11 cellular contexts compared by ENCODE assay signal in the genomic region with DNA sequence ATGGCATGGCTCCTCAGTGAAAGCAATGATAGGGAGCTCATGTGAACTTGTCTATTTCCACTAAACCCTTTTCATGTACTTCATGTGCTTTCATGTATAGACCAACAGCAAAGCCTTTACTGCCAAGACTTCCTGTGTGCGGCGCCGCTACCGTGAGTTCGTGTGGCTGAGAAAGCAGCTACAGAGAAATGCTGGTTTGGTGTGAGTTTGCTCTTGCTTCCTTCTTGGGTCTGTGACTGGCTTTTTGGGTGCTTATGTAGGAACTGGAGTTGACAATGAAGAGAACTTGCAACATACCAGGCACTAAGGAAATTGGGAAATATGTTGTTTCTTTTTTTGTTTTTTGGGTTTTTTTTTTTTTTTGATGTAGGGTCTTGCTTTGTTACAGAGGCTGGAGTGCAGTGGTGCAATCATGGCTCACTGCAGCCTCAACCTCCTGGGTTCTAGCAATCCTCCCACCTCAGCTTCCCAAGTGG. TPM values are rescaled to one million over a fixed set of nuclear protein-coding genes. Genes with fewer than 3 reads are reported as not detected.
DNase-seq lines count a peak whose midpoint lies in the region; ATAC-seq, FAIRE-seq and TF ChIP-seq lines count a peak whose summit lies in the region.
"Had no signal": no experiment of that assay in that cellular context is flagged by ENCODE, and none has a peak within 500 bp of the region (broad histone marks: within the 10 kb centered on the region; RNA-seq: fewer than 3 reads in every experiment).

No MANE protein-coding gene starts in this region.

- H3K36me3 Mint-ChIP-seq in activated CD4-positive, alpha-beta memory T cell treated with anti-CD3 and anti-CD28 coated beads for 36 hours = peaks cover 18% of the 10 kb centered on the region
- H3K36me3 Mint-ChIP-seq in memory B cell = peaks cover 6% of the 10 kb centered on the region

- DNase-seq in activated CD4-positive, alpha-beta memory T cell treated with anti-CD3 and anti-CD28 coated beads for 36 hours = peak; percentile 71
- DNase-seq in memory B cell (ENCODE audit: low spot score in 2 of 2) = peak in 1 of 2 donors; percentile 30
- DNase-seq in D721Med (ENCODE audit: insufficient read length, low spot score) = no peak
- no peak for DNase-seq in NCI-H1092 (lab: John Stamatoyannopoulos, UW)

- FAIRE-seq in D721Med (lab: Jason Lieb, UNC) = no peak
- FAIRE-seq: K562 had no signal

- H3K4me3 Mint-ChIP-seq in activated CD4-positive, alpha-beta memory T cell treated with anti-CD3 and anti-CD28 coated beads for 36 hours = peak overlapping the region; percentile 57
- H3K4me3 Mint-ChIP-seq in memory B cell = peak overlapping the region; percentile 59

- H3K27ac Mint-ChIP-seq in activated CD4-positive, alpha-beta memory T cell treated with anti-CD3 and anti-CD28 coated beads for 36 hours = peak overlapping the region; percentile 83
- peak overlapping the region; percentile 96 for H3K27ac Mint-ChIP-seq in memory B cell

- peak overlapping the region; percentile 61 for H3K4me3 ChIP-seq in GM12875 (ENCODE audit: low read depth, low read length)
- H3K4me3 ChIP-seq: gastroesophageal sphincter, K562, skin epidermis had no signal

- ATAC-seq in HG03159 (IDR thresholded peaks at IDR 0.05; ENCODE audit: unreplicated experiment) = peak; percentile 44
- peak; percentile 18 for ATAC-seq in memory B cell (ENCODE audit: low read depth)
- ATAC-seq in GM19452 (IDR thresholded peaks at IDR 0.05; ENCODE audit: unreplicated experiment) = no peak
- no peak for ATAC-seq in HG03342 (IDR thresholded peaks at IDR 0.05; ENCODE audit: unreplicated experiment)
- ATAC-seq: gastroesophageal sphincter, K562 had no signal

- POLR2A ChIA-PET in activated CD4-positive, alpha-beta memory T cell treated with anti-CD3 and anti-CD28 coated beads for 36 hours (lab: Charles Lee) = interaction anchor here (0.7 to 1.3 kb wide), 2 partner anchors 12 to 66 kb away, joined by 4 to 5 read pairs; a partner anchor contains a TSS

- H3K27me3 Mint-ChIP-seq in activated CD4-positive, alpha-beta memory T cell treated with anti-CD3 and anti-CD28 coated beads for 36 hours = no peaks in the 10 kb centered on the region
- no peaks in the 10 kb centered on the region for H3K27me3 Mint-ChIP-seq in memory B cell

- CTCF ChIA-PET in activated CD4-positive, alpha-beta memory T cell treated with anti-CD3 and anti-CD28 coated beads for 36 hours (lab: Charles Lee) = interaction anchor here (0.6 to 2.9 kb wide), 6 partner anchors 11 to 123 kb away, joined by 3 to 12 read pairs (median 4); a partner anchor contains a TSS

- H3K9me3 Mint-ChIP-seq in activated CD4-positive, alpha-beta memory T cell treated with anti-CD3 and anti-CD28 coated beads for 36 hours = no peaks in the 10 kb centered on the region
- H3K9me3 Mint-ChIP-seq in memory B cell = no peaks in the 10 kb centered on the region

- TF ChIP-seq CTCF in GM12875 (IDR thresholded peaks at IDR 0.05; ENCODE audit: borderline replicate concordance, insufficient read depth, low read depth, low read length) (no peak), D721Med (IDR thresholded peaks at IDR 0.05; ENCODE audit: insufficient read depth, missing control alignments) (no peak)

- intact Hi-C loops in activated CD4-positive, alpha-beta memory T cell treated with anti-CD3 and anti-CD28 coated beads for 36 hours (cut with micrococcal nuclease) = no loop called here

- peaks cover 48% of the 10 kb centered on the region for H3K4me1 Mint-ChIP-seq in activated CD4-positive, alpha-beta memory T cell treated with anti-CD3 and anti-CD28 coated beads for 36 hours (ENCODE audit: low read depth)
- peaks cover 34% of the 10 kb centered on the region for H3K4me1 Mint-ChIP-seq in memory B cell

RNA-seq across cellular contexts. Expression of a gene that starts 5.7 kb away (rescaled TPM):
- total RNA-seq in activated CD4-positive, alpha-beta memory T cell treated with anti-CD3 and anti-CD28 coated beads for 36 hours = 10 to 100 TPM; 19.7 to 21.7 TPM

RNA-seq across cellular contexts. Expression of a gene that starts 12.0 kb away (rescaled TPM):
- total RNA-seq in activated CD4-positive, alpha-beta memory T cell treated with anti-CD3 and anti-CD28 coated beads for 36 hours = 10 to 100 TPM; 55.3 to 56.7 TPM

Comparison
In these comparisons a context has a peak if more than half of its experiments do, and no peak if none do; other contexts are left out.
1. ATAC-seq: peak in HG03159 (single experiment) and memory B cell (single experiment); none in GM19452 (single experiment) and HG03342 (single experiment).